ENCODE assay signal across 8 cellular contexts in genomic region chr3:195106418-195106906, GRCh38.
DNase-seq lines count a peak whose midpoint lies in the region; ATAC-seq, FAIRE-seq and TF ChIP-seq lines count a peak whose summit lies in the region.

No MANE protein-coding gene starts in this region.

- no peak overlapping the region for H3K4me3 ChIP-seq in mucosa of descending colon

- peak; percentile 100 for TF ChIP-seq CTCF in mucosa of descending colon (IDR thresholded peaks at IDR 0.05)

- no peaks in the 10 kb centered on the region for H3K36me3 ChIP-seq in mucosa of descending colon (ENCODE audit: low read depth)

- FAIRE-seq in GM12892 (lab: Jason Lieb, UNC): peak; percentile 69

- H3K9me3 ChIP-seq in mucosa of descending colon: no peaks in the 10 kb centered on the region

- TF ChIP-seq POLR2A in GM12892 (IDR thresholded peaks at IDR 0.05; ENCODE audit: low read depth, low read length): no peak

- ATAC-seq in HG03045 (IDR thresholded peaks at IDR 0.05; ENCODE audit: unreplicated experiment): peak; percentile 76
- ATAC-seq in mucosa of descending colon: peak; percentile 68
- ATAC-seq in HG02763 (IDR thresholded peaks at IDR 0.05; ENCODE audit: unreplicated experiment): no peak

- no peaks in the 10 kb centered on the region for H3K4me1 ChIP-seq in mucosa of descending colon (ENCODE audit: low read depth)

- intact Hi-C loops in mucosa of descending colon (cut with DNase I, micrococcal nuclease): loop anchor here (5.0 kb wide), 1 partner anchor 424 kb away; no protein-coding TSS in a partner anchor

- DNase-seq in GM12892 (ENCODE audit: insufficient read length) (peak; percentile 82), NCI-H748 (lab: John Stamatoyannopoulos, UW; ENCODE audit: unreplicated experiment) (peak; percentile 74), mucosa of descending colon (peak; percentile 64 to 77 (median 70))
- DNase-seq in activated CD8-positive, alpha-beta memory T cell treated with anti-CD3 and anti-CD28 coated beads for 4 hours (ENCODE audit: low read depth in 2 of 2): peak; percentile 37 to 38
- DNase-seq in effector CD8-positive, alpha-beta T cell (lab: John Stamatoyannopoulos, UW): peak; percentile 53
- DNase-seq in stimulated activated CD8-positive, alpha-beta memory T cell treated with anti-CD3 and anti-CD28 coated beads, Interleukin-4, amount 100 ng/mL, for 24 hours (ENCODE audit: low read depth): peak; percentile 53
